ENCODE assay signal across 8 cellular contexts in genomic region chr12:100348657-100349454, GRCh38. TPM values are rescaled to one million over a fixed set of nuclear protein-coding genes. Genes with fewer than 3 reads are reported as not detected.
DNase-seq lines count a peak whose midpoint lies in the region; ATAC-seq and TF ChIP-seq lines count a peak whose summit lies in the region.

No MANE protein-coding gene starts in this region.

- intact Hi-C loops in IMR-90 (cut with micrococcal nuclease), result loop anchor here (1.0 to 2.0 kb wide), 4 partner anchors 115 to 386 kb away; no protein-coding TSS in a partner anchor

- no peak overlapping the region for H2AK5ac ChIP-seq in IMR-90 (ENCODE audit: low read depth, low read length)

- in situ Hi-C loops in IMR-90 (cut with MboI; ENCODE audit: low sequenced_read_pairs), result no loop called here

- no CpG with 5 or more reads among the region's 7 CpGs for WGBS in IMR-90 (ENCODE audit: extremely low coverage in 2 of 2, insufficient read length in 1 of 2), 2 experiments

- no peaks in the 10 kb centered on the region for H3K36me3 ChIP-seq in IMR-90 (ENCODE audit: control insufficient read depth, insufficient read depth, low read length)

- no peak overlapping the region for H4K8ac ChIP-seq in IMR-90 (ENCODE audit: low read depth in 2 of 2, low read length in 2 of 2)

- H2AFZ ChIP-seq in IMR-90 (replicated peaks; ENCODE audit: low read length, poor library complexity), result no peak overlapping the region

- no peak overlapping the region for H3K4me2 ChIP-seq in IMR-90 (ENCODE audit: low read depth, low read length)

- no peak overlapping the region for H2BK15ac ChIP-seq in IMR-90 (ENCODE audit: low read depth, low read length)

- no peaks in the 10 kb centered on the region for H3K9me3 ChIP-seq in IMR-90 (ENCODE audit: control insufficient read depth, insufficient read depth, low read length)

- DNase-seq in CD1c-positive myeloid dendritic cell (ENCODE audit: extremely low spot score) (peak; percentile 4), IMR-90 (peak; percentile 38), SK-N-DZ (ENCODE audit: low spot score) (peak; percentile 54), iris pigment epithelial cell (ENCODE audit: low read depth) (peak; percentile 42), NCI-H128 (lab: John Stamatoyannopoulos, UW; ENCODE audit: unreplicated experiment) (no peak), UCSD-AML1 (lab: John Stamatoyannopoulos, UW; ENCODE audit: unreplicated experiment) (no peak)

- no peak overlapping the region for H3K27ac ChIP-seq in IMR-90 (ENCODE audit: insufficient read depth, low read length)

- no peaks in the 10 kb centered on the region for H3K79me1 ChIP-seq in IMR-90 (ENCODE audit: low read depth in 1 of 2, low read length in 2 of 2)

- no peak overlapping the region for H2BK120ac ChIP-seq in IMR-90 (ENCODE audit: low read depth, low read length)

- no TSS peak for BruUV-seq in IMR-90 (replicated peaks; lab: Mats Ljungman, UMichigan)

- H3K18ac ChIP-seq in IMR-90 (ENCODE audit: low read depth, low read length), result no peak overlapping the region

- peaks cover 2% of the 10 kb centered on the region; the same call in 1 of the 2 replicates for H3K27me3 ChIP-seq in IMR-90 (ENCODE audit: control insufficient read depth, insufficient read depth, low read length)

- H3K23ac ChIP-seq in IMR-90 (ENCODE audit: low read depth, low read length), result no peak overlapping the region

- no peak overlapping the region for H2BK20ac ChIP-seq in IMR-90 (ENCODE audit: low read depth, low read length)

- POLR2A ChIA-PET in IMR-90 (lab: Charles Lee; ENCODE audit: unreplicated experiment), result interaction anchor here (0.6 to 0.7 kb wide), 2 partner anchors 9 to 124 kb away, joined by 3 to 5 read pairs; no protein-coding TSS in a partner anchor

- no peak overlapping the region for H3K9ac ChIP-seq in IMR-90 (ENCODE audit: low read depth, low read length)

- peak; percentile 61 for TF ChIP-seq CTCF in IMR-90 (conservative IDR thresholded peaks at IDR 0.05; ENCODE audit: low read depth, low read length)

- CTCF ChIA-PET in IMR-90 (lab: Yijun Ruan, JAX), result interaction anchor here (0.6 to 1.2 kb wide), 7 partner anchors 8 to 389 kb away, joined by 3 to 7 read pairs (median 3); partner anchors contain the start of gene SLC17A8

- TF ChIP-seq POLR2A in IMR-90 (IDR thresholded peaks at IDR 0.05; ENCODE audit: low read depth, low read length), result no peak

- H3K4ac ChIP-seq in IMR-90 (ENCODE audit: low read depth, low read length), result no peak overlapping the region

- H4K91ac ChIP-seq in IMR-90 (ENCODE audit: insufficient read depth, low read depth, low read length), result no peak overlapping the region

- no peaks in the 10 kb centered on the region for H3K4me1 ChIP-seq in IMR-90 (ENCODE audit: control insufficient read depth, insufficient read depth, low read length)

- no peak overlapping the region for H3K4me3 ChIP-seq in IMR-90 (ENCODE audit: insufficient read depth, low read depth, low read length)

- H3K56ac ChIP-seq in IMR-90 (ENCODE audit: extremely low read depth, insufficient read depth, low read length), result no peak overlapping the region

- H2AK9ac ChIP-seq in IMR-90 (replicated peaks; ENCODE audit: low read depth, low read length, poor library complexity), result no peak overlapping the region

- H3K9me1 ChIP-seq in IMR-90 (ENCODE audit: insufficient read depth, low read length), result no peaks in the 10 kb centered on the region

- H4K20me1 ChIP-seq in IMR-90 (ENCODE audit: insufficient read depth, low read length), result no peaks in the 10 kb centered on the region

- no peak overlapping the region for H3K14ac ChIP-seq in IMR-90 (replicated peaks; ENCODE audit: low read depth, low read length)

- ATAC-seq in IMR-90 (ENCODE audit: low read depth) (peak; percentile 74), HG03571 (IDR thresholded peaks at IDR 0.05; ENCODE audit: unreplicated experiment) (no peak), HG03097 (IDR thresholded peaks at IDR 0.05; ENCODE audit: low FRiP score, unreplicated experiment) (no peak)

- dilution Hi-C loops in IMR-90 (cut with HindIII; ENCODE audit: low sequenced_read_pairs, unreplicated experiment), result no loop called here

- no peak overlapping the region for H2BK5ac ChIP-seq in IMR-90 (ENCODE audit: low read depth, low read length, poor library complexity, severe bottlenecking)

- H4K5ac ChIP-seq in IMR-90 (ENCODE audit: low read depth, low read length), result no peak overlapping the region

- TF ChIP-seq RAD21 in IMR-90 (IDR thresholded peaks at IDR 0.05; ENCODE audit: low read length), result peak; percentile 70

TF ChIP-seq in IMR-90, 13 proteins besides CTCF, POLR2A, EP300 and RAD21:
- TF ChIP-seq CHD1 (IDR thresholded peaks at IDR 0.05; ENCODE audit: low read depth, low read length) (no peak), RCOR1 (IDR thresholded peaks at IDR 0.05; ENCODE audit: insufficient replicate concordance, low read length) (no peak), ELK1 (IDR thresholded peaks at IDR 0.05; ENCODE audit: borderline replicate concordance, low read depth, low read length) (no peak), BHLHE40 (IDR thresholded peaks at IDR 0.05; ENCODE audit: low read depth, low read length) (no peak), FOS (IDR thresholded peaks at IDR 0.05; ENCODE audit: low read depth, low read length) (no peak), MAFK (IDR thresholded peaks at IDR 0.05; ENCODE audit: low read depth, low read length) (no peak), CEBPB (IDR thresholded peaks at IDR 0.05; ENCODE audit: low read depth, low read length) (no peak), NFE2L2 (IDR thresholded peaks at IDR 0.05; ENCODE audit: low read depth, low read length) (0 out of 2 replicates have a peak, but pooled peaks have one; percentile 31), USF2 (IDR thresholded peaks at IDR 0.05; ENCODE audit: low read depth, low read length) (no peak), MAZ (IDR thresholded peaks at IDR 0.05; ENCODE audit: borderline replicate concordance, low read depth, low read length) (no peak), MXI1 (IDR thresholded peaks at IDR 0.05; ENCODE audit: borderline replicate concordance, low read depth, low read length) (no peak), RFX5 (IDR thresholded peaks at IDR 0.05; ENCODE audit: low read depth, low read length) (no peak), SMC3 (IDR thresholded peaks at IDR 0.05; ENCODE audit: low read depth, low read length) (peak; percentile 60)

RNA-seq across cellular contexts. Expression of gene SLC17A8, which starts 8.0 kb away (rescaled TPM):
- not detected in 2 replicates for total RNA-seq in IMR-90 (2012; rRNA removed)
- not detected in 2 replicates for polyA plus RNA-seq in IMR-90 (2012; rRNA removed)
- polyA plus RNA-seq in IMR-90 (2012; cell fraction: cytosol; rRNA removed), result not detected in 2 replicates
- polyA plus RNA-seq in IMR-90 (2012; cell fraction: nucleus; rRNA removed; ENCODE audit: low replicate concordance), result not detected in 2 replicates
- 11.0 and 15.5 TPM in 2 replicates for polyA plus RNA-seq in SK-N-DZ (2014; cell fraction: cytosol; rRNA removed)
- polyA plus RNA-seq in SK-N-DZ (2014; cell fraction: nucleus; rRNA removed), result 8.6 and 10.0 TPM in 2 replicates

Comparison
In these comparisons a context has a peak if more than half of its experiments do, and no peak if none do; other contexts are left out.
1. DNase-seq: peak in CD1c-positive myeloid dendritic cell (single experiment), IMR-90 (single experiment), SK-N-DZ (single experiment) and iris pigment epithelial cell (single experiment); none in NCI-H128 (single experiment) and UCSD-AML1 (single experiment).